In genomic region chr18:11820697-11821096, GRCh38 we compare ENCODE assay signal across 34 cellular contexts.
"Had no signal": no experiment of that assay in that cellular context is flagged by ENCODE, and none has a peak within 500 bp of the region (broad histone marks: within the 10 kb centered on the region; RNA-seq: fewer than 3 reads in every experiment).

No MANE protein-coding gene starts in this region.

- H3K9me3 Mint-ChIP-seq: activated T-cell treated with anti-CD3 and anti-CD28 coated beads, Interleukin-2, amount 50 U/mL, for 24 hours; activated T-cell treated with anti-CD3 and anti-CD28 coated beads, Interleukin-2, amount 50 U/mL, for 72 hours; dendritic cell treated with granulocyte-macrophage colony-stimulating factor and Interleukin-4, amounts not matched to agents 40 ng/mL and 50 ng/mL, for 4 days; T-helper 2 cell treated with Interferon-gamma antibody and Interleukin-4, amounts not matched to agents 5 μg/mL and 100 μg/mL, for 36 hours had no signal

- H3K36me3 Mint-ChIP-seq: activated CD4-positive, alpha-beta memory T cell treated with anti-CD3 and anti-CD28 coated beads for 36 hours had no signal

- H3K27me3 ChIP-seq: colonic mucosa, dorsolateral prefrontal cortex, esophagus muscularis mucosa, foreskin keratinocyte, gastrocnemius medialis, heart left ventricle had no signal

- H3K4me1 ChIP-seq: body of pancreas, colonic mucosa, esophagus muscularis mucosa, foreskin keratinocyte, gastrocnemius medialis, heart left ventricle had no signal

- H3K4me1 Mint-ChIP-seq: activated B cell treated with CpG ODN at 0.5 μM for 24 hours, T-helper 17 cell had no signal

- H3K27me3 Mint-ChIP-seq: activated B cell treated with CpG ODN at 0.5 μM for 24 hours; activated T-cell treated with anti-CD3 and anti-CD28 coated beads, Interleukin-2, amount 50 U/mL, for 24 hours had no signal

- H3K4me3 ChIP-seq: body of pancreas, cardiac muscle cell, colonic mucosa, dorsolateral prefrontal cortex, esophagus muscularis mucosa, gastrocnemius medialis, heart left ventricle had no signal

- H3K4me3 Mint-ChIP-seq: activated B cell treated with CpG ODN at 0.5 μM for 24 hours; activated CD4-positive, alpha-beta memory T cell treated with anti-CD3 and anti-CD28 coated beads for 36 hours; activated naive CD8-positive, alpha-beta T cell; activated T-cell treated with anti-CD3 and anti-CD28 coated beads, Interleukin-2, amount 50 U/mL, for 24 hours; activated T-cell treated with anti-CD3 and anti-CD28 coated beads, Interleukin-2, amount 50 U/mL, for 72 hours; dendritic cell treated with granulocyte-macrophage colony-stimulating factor and Interleukin-4, amounts not matched to agents 40 ng/mL and 50 ng/mL, for 4 days; T-helper 17 cell; T-helper 2 cell treated with Interferon-gamma antibody and Interleukin-4, amounts not matched to agents 5 μg/mL and 100 μg/mL, for 36 hours had no signal

- ATAC-seq: activated CD4-positive, CD25-positive, alpha-beta regulatory T cell treated with anti-CD3 and anti-CD28 coated beads, Interleukin-2, amount 50 U/mL, for 24 hours; activated T-cell treated with anti-CD3 and anti-CD28 coated beads, Interleukin-2, amount 50 U/mL, for 72 hours; body of pancreas; foreskin keratinocyte; gastrocnemius medialis; heart left ventricle; T-helper 17 cell had no signal

- H3K9me3 ChIP-seq: body of pancreas, colonic mucosa had no signal

- H3K27ac Mint-ChIP-seq: activated B cell treated with CpG ODN at 0.5 μM for 24 hours; activated CD4-positive, alpha-beta memory T cell treated with anti-CD3 and anti-CD28 coated beads for 36 hours; activated naive CD8-positive, alpha-beta T cell; activated T-cell treated with anti-CD3 and anti-CD28 coated beads, Interleukin-2, amount 50 U/mL, for 24 hours; activated T-cell treated with anti-CD3 and anti-CD28 coated beads, Interleukin-2, amount 50 U/mL, for 72 hours; dendritic cell treated with granulocyte-macrophage colony-stimulating factor and Interleukin-4, amounts not matched to agents 40 ng/mL and 50 ng/mL, for 4 days; T-helper 17 cell; T-helper 2 cell treated with Interferon-gamma antibody and Interleukin-4, amounts not matched to agents 5 μg/mL and 100 μg/mL, for 36 hours had no signal

- H3K27ac ChIP-seq: body of pancreas, cardiac muscle cell, colonic mucosa, dorsolateral prefrontal cortex, esophagus muscularis mucosa, foreskin keratinocyte, gastrocnemius medialis, heart left ventricle, WERI-Rb-1 had no signal

- H3K36me3 ChIP-seq: cardiac muscle cell, colonic mucosa, esophagus muscularis mucosa, gastrocnemius medialis, heart left ventricle, WERI-Rb-1 had no signal

- DNase-seq: activated B cell treated with CpG ODN at 0.5 μM for 24 hours; activated CD4-positive, alpha-beta memory T cell treated with anti-CD3 and anti-CD28 coated beads for 36 hours; activated CD4-positive, alpha-beta T cell treated with anti-CD3 and anti-CD28 coated beads for 48 hours; activated CD4-positive, alpha-beta T cell treated with anti-CD3 and anti-CD28 coated beads, Interleukin-2, amount 50 U/mL, for 1 hour; activated CD8-positive, alpha-beta memory T cell treated with anti-CD3 and anti-CD28 coated beads, Interleukin-2, amount 50 U/mL, for 48 hours; activated gamma-delta T cell; activated naive CD4-positive, alpha-beta T cell; activated naive CD4-positive, alpha-beta T cell treated with anti-CD3 and anti-CD28 coated beads, Interleukin-2, amount 50 U/mL, for 16 hours; activated T-cell treated with anti-CD3 and anti-CD28 coated beads for 4 hours; activated T-cell treated with anti-CD3 and anti-CD28 coated beads, Interleukin-2, amount 50 U/mL, for 24 hours; activated T-cell treated with anti-CD3 and anti-CD28 coated beads, Interleukin-2, amount 50 U/mL, for 72 hours; amygdala; aorta; body of pancreas; central memory CD4-positive, alpha-beta T cell; cerebellar nuclear complex; colonic mucosa; dorsolateral prefrontal cortex; effector memory CD4-positive, alpha-beta T cell; erythroblast; foreskin keratinocyte; gastrocnemius medialis; glutamatergic neuron; heart left ventricle; T-helper 1 cell; T-helper 17 cell; T1000; WERI-Rb-1 had no signal
